In genomic region chr2:42856106-42856860, GRCh38 we compare ENCODE assay signal across 18 cellular contexts.
DNase-seq lines count a peak whose midpoint lies in the region; ATAC-seq and TF ChIP-seq lines count a peak whose summit lies in the region.
"Had no signal": no experiment of that assay in that cellular context is flagged by ENCODE, and none has a peak within 500 bp of the region (broad histone marks: within the 10 kb centered on the region; RNA-seq: fewer than 3 reads in every experiment).

No MANE protein-coding gene starts in this region.

- no peak overlapping the region for H3K27ac ChIP-seq in mammary epithelial cell (ENCODE audit: insufficient read depth, low read depth, low read length)
- no peak overlapping the region for H3K27ac ChIP-seq in tibial artery
- peak overlapping the region in 1 of 4 donors; percentile 88 for H3K27ac ChIP-seq in tibial nerve
- H3K27ac ChIP-seq: C4-2B had no signal

- TF ChIP-seq EP300 in tibial nerve (IDR thresholded peaks at IDR 0.05): no peak

- no peak overlapping the region for H3K4me2 ChIP-seq in mammary epithelial cell (ENCODE audit: insufficient read depth, low read depth, low read length)

- H3K4me1 Mint-ChIP-seq in Caco-2 (ENCODE audit: low read depth, unreplicated experiment) (peaks cover 14% of the 10 kb centered on the region), nephron progenitor cell (peaks cover 69% of the 10 kb centered on the region)

- in situ Hi-C loops in mammary epithelial cell (cut with MboI; ENCODE audit: low sequenced_read_pairs in 2 of 2): loop anchor here (10.0 kb wide), 3 partner anchors 79 to 379 kb away; partner anchors contain the start of gene ZFP36L2 (in 1 of the 2)

- H3K36me3 ChIP-seq in Caco-2 (ENCODE audit: control insufficient read depth, insufficient read depth, low read length) (no peaks in the 10 kb centered on the region), mammary epithelial cell (ENCODE audit: insufficient read depth, low read length) (no peaks in the 10 kb centered on the region), tibial artery (no peaks in the 10 kb centered on the region), tibial nerve (no peaks in the 10 kb centered on the region)

- BruUV-seq in Caco-2 (replicated peaks; lab: Mats Ljungman, UMichigan) (no TSS peak), mammary epithelial cell (replicated peaks; lab: Mats Ljungman, UMichigan) (no TSS peak)

- H3K9me3 ChIP-seq in Caco-2 (no peaks in the 10 kb centered on the region), mammary epithelial cell (replicated peaks; ENCODE audit: insufficient read depth, low read length) (no peaks in the 10 kb centered on the region), tibial artery (no peaks in the 10 kb centered on the region), tibial nerve (peaks cover 0 to 21% (median 4%) of the 10 kb centered on the region in 4 donors)

- no peak for TF ChIP-seq POLR2A in tibial nerve (IDR thresholded peaks at IDR 0.05)

- dilution Hi-C loops in mammary epithelial cell (cut with HindIII; ENCODE audit: low sequenced_read_pairs): no loop called here

- WGBS in mammary epithelial cell (ENCODE audit: low coverage, missing lambda C conversion rate): 82% methylated on average over 11 of the region's 16 CpGs
- 94 to 96% methylated on average over 16 of the region's 16 CpGs for WGBS in tibial nerve, 2 donors

- no peak overlapping the region for H3K9ac ChIP-seq in mammary epithelial cell (ENCODE audit: insufficient read depth, low read length)

- DNase-seq in Caco-2: no peak
- DNase-seq in mammary epithelial cell: no peak
- no peak for DNase-seq in nephron progenitor cell
- peak; percentile 3 to 55 for DNase-seq in tibial artery
- DNase-seq in NOMO-1 treated with dmso at 0.1 percent for 144 hours (lab: John Stamatoyannopoulos, UW; ENCODE audit: unreplicated experiment): no peak
- DNase-seq in tibial nerve (ENCODE audit: low spot score in 2 of 2): no peak
- no peak for DNase-seq in left cardiac atrium
- DNase-seq in H4 (ENCODE audit: low spot score): no peak
- DNase-seq: DMS79, KG1, MV-4-11, NCI-H1694 treated with DMSO at 0.1 percent for 48 hours, NCI-H2107, NCI-H510A treated with DMSO at 0.1 percent for 48 hours, NCI-H774, OCI-M1, SHP77 had no signal

- H3K4me3 Mint-ChIP-seq in Caco-2 (ENCODE audit: unreplicated experiment): no peak overlapping the region
- H3K4me3 Mint-ChIP-seq in nephron progenitor cell: no peak overlapping the region

- CTCF ChIA-PET in Caco-2 (lab: Charles Lee): interaction anchor here (0.6 to 1.3 kb wide), 4 partner anchors 21 to 672 kb away, joined by 3 to 5 read pairs (median 4); no protein-coding TSS in a partner anchor
- CTCF ChIA-PET in mammary epithelial cell (lab: Charles Lee; ENCODE audit: low non-redundant PET): no interaction called here

- POLR2A ChIA-PET in Caco-2 (lab: Charles Lee): no interaction called here

- H3K27me3 Mint-ChIP-seq in Caco-2 (ENCODE audit: insufficient read depth, unreplicated experiment) (no peaks in the 10 kb centered on the region), nephron progenitor cell (ENCODE audit: low read depth, poor library complexity) (no peaks in the 10 kb centered on the region)

- TF ChIP-seq CTCF in Caco-2 (IDR thresholded peaks at IDR 0.05; ENCODE audit: insufficient read depth in 1 of 2, low read depth in 1 of 2, low read length in 1 of 2, severe bottlenecking in 1 of 2, unreplicated experiment in 1 of 2) (no peak), mammary epithelial cell (conservative IDR thresholded peaks at IDR 0.05 in 1 of 2, IDR thresholded peaks at IDR 0.05 in 1 of 2; ENCODE audit: extremely low read depth in 1 of 2, insufficient read depth in 1 of 2, low read depth in 1 of 2, low read length in 2 of 2) (no peak), nephron progenitor cell (IDR thresholded peaks at IDR 0.05) (no peak), tibial artery (IDR thresholded peaks at IDR 0.05) (no peak), tibial nerve (IDR thresholded peaks at IDR 0.05) (no peak)

- H3K36me3 Mint-ChIP-seq in Caco-2 (ENCODE audit: insufficient read depth, unreplicated experiment) (peaks cover 4% of the 10 kb centered on the region), nephron progenitor cell (ENCODE audit: low read depth) (peaks cover under 1% of the 10 kb centered on the region)

- intact Hi-C loops in Caco-2 (cut with micrococcal nuclease; ENCODE audit: unreplicated experiment): loop anchor here (10.0 kb wide), 1 partner anchor 279 kb away; no protein-coding TSS in a partner anchor
- intact Hi-C loops in mammary epithelial cell (cut with micrococcal nuclease): loop anchor here (10.0 kb wide), 2 partner anchors 279 to 689 kb away; no protein-coding TSS in a partner anchor
- intact Hi-C loops in tibial artery (cut with DNase I; ENCODE audit: low total_unique reads): loop anchor here (5.0 kb wide), 1 partner anchor 91 kb away; no protein-coding TSS in a partner anchor
- intact Hi-C loops in left cardiac atrium (cut with DNase I): loop anchor here in 1 of 2 donors (10.0 kb wide), 1 partner anchor 369 kb away; the partner anchor contains the start of gene ZFP36L2

- H3K79me2 ChIP-seq in mammary epithelial cell (ENCODE audit: insufficient read depth, low read length): no peaks in the 10 kb centered on the region

- H2AFZ ChIP-seq in mammary epithelial cell (ENCODE audit: low read depth, low read length): peak overlapping the region; percentile 72

- H4K20me1 ChIP-seq in mammary epithelial cell (ENCODE audit: insufficient read depth, low read length): no peaks in the 10 kb centered on the region

- H3K4me3 ChIP-seq in Caco-2 (ENCODE audit: low read depth, low read length): no peak overlapping the region
- H3K4me3 ChIP-seq in mammary epithelial cell (replicated peaks in 1 of 3; ENCODE audit: insufficient read depth in 1 of 3, low read depth in 2 of 3, low read length in 3 of 3): no peak overlapping the region
- no peak overlapping the region for H3K4me3 ChIP-seq in tibial artery
- no peak overlapping the region for H3K4me3 ChIP-seq in tibial nerve

- H3K27ac Mint-ChIP-seq in Caco-2 (ENCODE audit: unreplicated experiment) (peak overlapping the region; percentile 80), nephron progenitor cell (peak overlapping the region; percentile 75)

- H3K4me1 ChIP-seq in Caco-2 (peaks cover 12% of the 10 kb centered on the region; the same call in 1 of the 2 replicates), mammary epithelial cell (ENCODE audit: insufficient read depth, low read length) (peaks cover 44% of the 10 kb centered on the region), tibial artery (peaks cover 0 to 40% (median 19%) of the 10 kb centered on the region in 4 donors), tibial nerve (peaks cover 3 to 37% (median 20%) of the 10 kb centered on the region in 4 donors)

- ATAC-seq in left cardiac atrium: no peak

- H3K9me3 Mint-ChIP-seq in Caco-2 (ENCODE audit: unreplicated experiment) (no peaks in the 10 kb centered on the region), nephron progenitor cell (peaks cover 8% of the 10 kb centered on the region)

- H3K27me3 ChIP-seq in Caco-2 (replicated peaks; ENCODE audit: control insufficient read depth, insufficient read depth, low read length) (no peaks in the 10 kb centered on the region), mammary epithelial cell (ENCODE audit: insufficient read depth, low read length) (no peaks in the 10 kb centered on the region), tibial artery (no peaks in the 10 kb centered on the region), tibial nerve (no peaks in the 10 kb centered on the region)

Comparison
In these comparisons a context has a peak if more than half of its experiments do, and no peak if none do; other contexts are left out.
1. DNase-seq: peak in tibial artery (2 of 2); none in Caco-2 (0 of 2), mammary epithelial cell (single experiment), nephron progenitor cell (single experiment), NOMO-1 treated with dmso at 0.1 percent for 144 hours (single experiment), tibial nerve (0 of 2), left cardiac atrium (single experiment) and H4 (single experiment).